ENCODE assay signal across 18 cellular contexts in genomic region chr5:66966439-66966838, GRCh38.
"Had no signal": no experiment of that assay in that cellular context is flagged by ENCODE, and none has a peak within 500 bp of the region (broad histone marks: within the 10 kb centered on the region; RNA-seq: fewer than 3 reads in every experiment).

No MANE protein-coding gene starts in this region.

- H3K27ac Mint-ChIP-seq: activated naive CD8-positive, alpha-beta T cell treated with anti-CD3 and anti-CD28 coated beads, Interleukin-2, amount 50 U/mL, for 24 hours; activated T-helper 17 cell treated with anti-CD3 and anti-CD28 coated beads, Interleukin-2, amount 50 U/mL, for 72 hours; nephron progenitor cell had no signal

- H3K27me3 Mint-ChIP-seq: activated naive CD8-positive, alpha-beta T cell treated with anti-CD3 and anti-CD28 coated beads, Interleukin-2, amount 50 U/mL, for 24 hours; activated T-helper 17 cell treated with anti-CD3 and anti-CD28 coated beads, Interleukin-2, amount 50 U/mL, for 72 hours had no signal

- DNase-seq: activated CD4-positive, alpha-beta T cell treated with anti-CD3 and anti-CD28 coated beads, Interleukin-2, amount 50 U/mL, for 4 hours; activated CD4-positive, CD25-positive, alpha-beta regulatory T cell treated with anti-CD3 and anti-CD28 coated beads, Interleukin-2, amount 50 U/mL, for 72 hours; activated naive CD4-positive, alpha-beta T cell treated with Interleukin-2 at 50 U/mL for 16 hours; activated naive CD8-positive, alpha-beta T cell treated with anti-CD3 and anti-CD28 coated beads, Interleukin-2, amount 50 U/mL, for 24 hours; hypothalamus; kidney glomerular epithelial cell; lower lobe of right lung; nephron progenitor cell; occipital lobe; stimulated activated CD4-positive, alpha-beta T cell treated with anti-CD3 and anti-CD28 coated beads, Interleukin-15, amount 100 ng/mL, for 24 hours; stimulated activated CD4-positive, alpha-beta T cell treated with anti-CD3 and anti-CD28 coated beads, Interleukin-4, amount 100 ng/mL, for 1 hour; stimulated activated naive CD4-positive, alpha-beta T cell; tibial artery had no signal

- H3K27me3 ChIP-seq: ascending aorta, breast epithelium, right atrium auricular region, tibial artery had no signal

- H3K27ac ChIP-seq: ascending aorta, breast epithelium, lower lobe of right lung, skin epidermis, tibial artery had no signal

- H3K9me3 Mint-ChIP-seq: activated naive CD8-positive, alpha-beta T cell treated with anti-CD3 and anti-CD28 coated beads, Interleukin-2, amount 50 U/mL, for 24 hours; activated T-helper 17 cell treated with anti-CD3 and anti-CD28 coated beads, Interleukin-2, amount 50 U/mL, for 72 hours; nephron progenitor cell had no signal

- H3K9me3 ChIP-seq: ascending aorta, breast epithelium, lower lobe of right lung, right atrium auricular region, tibial artery had no signal

- ATAC-seq: lower lobe of right lung had no signal

- H3K4me3 Mint-ChIP-seq: activated naive CD8-positive, alpha-beta T cell treated with anti-CD3 and anti-CD28 coated beads, Interleukin-2, amount 50 U/mL, for 24 hours; activated T-helper 17 cell treated with anti-CD3 and anti-CD28 coated beads, Interleukin-2, amount 50 U/mL, for 72 hours; nephron progenitor cell had no signal

- H3K4me1 ChIP-seq: ascending aorta, breast epithelium, lower lobe of right lung, tibial artery had no signal
